ENCODE assay signal across 2 cellular contexts in genomic region chr9:69834056-69834455, GRCh38.
TF ChIP-seq lines count a peak whose summit lies in the region.

No MANE protein-coding gene starts in this region.

TF ChIP-seq in GM23338, 12 proteins besides CTCF, POLR2A, EP300 and RAD21:
- TF ChIP-seq REST (IDR thresholded peaks at IDR 0.05; ENCODE audit: unreplicated experiment): no peak
- no peak for TF ChIP-seq STAT1 (IDR thresholded peaks at IDR 0.05; ENCODE audit: unreplicated experiment)
- TF ChIP-seq ETS1 (IDR thresholded peaks at IDR 0.05): no peak
- no peak for TF ChIP-seq EZH2 (IDR thresholded peaks at IDR 0.05; ENCODE audit: low read depth, unreplicated experiment)
- no peak for TF ChIP-seq ZNF331 (CRISPR knock-in tag; IDR thresholded peaks at IDR 0.05; ENCODE audit: low read depth)
- TF ChIP-seq POLR2AphosphoS5 (IDR thresholded peaks at IDR 0.05; ENCODE audit: low read depth): no peak
- TF ChIP-seq JUNB (IDR thresholded peaks at IDR 0.05; ENCODE audit: unreplicated experiment): no peak
- TF ChIP-seq NANOG (IDR thresholded peaks at IDR 0.05; ENCODE audit: borderline replicate concordance): no peak
- no peak for TF ChIP-seq ZNF114 (CRISPR knock-in tag; IDR thresholded peaks at IDR 0.05)
- TF ChIP-seq ZNF462 (CRISPR knock-in tag; IDR thresholded peaks at IDR 0.05): no peak
- TF ChIP-seq CREB1 (CRISPR knock-in tag; IDR thresholded peaks at IDR 0.05; ENCODE audit: low read depth): no peak

TF ChIP-seq in H1, 55 proteins besides CTCF, POLR2A, EP300 and RAD21:
- no peak for TF ChIP-seq SP2 (IDR thresholded peaks at IDR 0.05; ENCODE audit: low read length)
- no peak for TF ChIP-seq SIN3A (conservative IDR thresholded peaks at IDR 0.05 in 1 of 2, IDR thresholded peaks at IDR 0.05 in 1 of 2; ENCODE audit: low read depth in 1 of 2, low read length in 2 of 2)
- TF ChIP-seq TCF12 (IDR thresholded peaks at IDR 0.05; ENCODE audit: low read depth, low read length): no peak
- TF ChIP-seq CEBPB (IDR thresholded peaks at IDR 0.05; ENCODE audit: low read depth, low read length): no peak
- no peak for TF ChIP-seq TBP (IDR thresholded peaks at IDR 0.05; ENCODE audit: low read depth, low read length)
- no peak for TF ChIP-seq NRF1 (IDR thresholded peaks at IDR 0.05; ENCODE audit: low read depth, low read length)
- TF ChIP-seq SUZ12 (IDR thresholded peaks at IDR 0.05; ENCODE audit: low read length): no peak
- TF ChIP-seq CHD1 (IDR thresholded peaks at IDR 0.05; ENCODE audit: low read depth, low read length): no peak
- TF ChIP-seq HDAC2 (IDR thresholded peaks at IDR 0.05; ENCODE audit: borderline replicate concordance in 1 of 2, low read depth in 2 of 2, low read length in 2 of 2): no peak
- TF ChIP-seq MAFK (IDR thresholded peaks at IDR 0.05; ENCODE audit: low read depth, low read length): no peak
- TF ChIP-seq TEAD4 (IDR thresholded peaks at IDR 0.05; ENCODE audit: low read depth, low read length): no peak
- TF ChIP-seq CREB1 (IDR thresholded peaks at IDR 0.05): no peak
